ENCODE assay signal across 17 cellular contexts in the genomic region with DNA sequence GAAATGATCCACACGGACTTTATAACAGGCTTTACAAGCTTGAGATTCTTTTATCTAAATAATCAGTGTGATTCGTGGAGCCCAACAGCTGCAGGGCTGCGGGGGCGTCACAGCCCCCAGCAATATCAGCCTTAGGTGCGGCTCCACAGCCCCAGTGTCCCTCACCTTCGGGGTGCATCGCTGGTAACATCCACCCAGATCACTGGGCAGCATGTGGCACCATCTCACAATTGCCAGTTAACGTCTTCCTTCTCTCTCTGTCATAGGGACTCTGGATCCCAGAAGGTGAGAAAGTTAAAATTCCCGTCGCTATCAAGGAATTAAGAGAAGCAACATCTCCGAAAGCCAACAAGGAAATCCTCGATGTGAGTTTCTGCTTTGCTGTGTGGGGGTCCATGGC.
DNase-seq lines count a peak whose midpoint lies in the region; ATAC-seq and TF ChIP-seq lines count a peak whose summit lies in the region.
"Had no signal": no experiment of that assay in that cellular context is flagged by ENCODE, and none has a peak within 500 bp of the region (broad histone marks: within the 10 kb centered on the region; RNA-seq: fewer than 3 reads in every experiment).

No MANE protein-coding gene starts in this region.

- ATAC-seq in activated CD8-positive, alpha-beta memory T cell treated with anti-CD3 and anti-CD28 coated beads, Interleukin-2, amount 10 ng/mL, durations not matched to agents 7 days and 5 days, result no peak
- ATAC-seq: CD8-positive, alpha-beta T cell had no signal

- H3K27ac ChIP-seq in spleen (no peak overlapping the region), vagina (peak overlapping the region; percentile 36)
- H3K27ac ChIP-seq: 22Rv1, BLaER1, C4-2B had no signal

- H3K4me3 Mint-ChIP-seq in activated CD8-positive, alpha-beta memory T cell treated with anti-CD3 and anti-CD28 coated beads, Interleukin-2, amount 10 ng/mL, durations not matched to agents 7 days and 5 days, result no peak overlapping the region
- H3K4me3 Mint-ChIP-seq: B cell; CD4-positive, CD25-positive, alpha-beta regulatory T cell; CD8-positive, alpha-beta T cell had no signal

- H3K27me3 ChIP-seq in spleen (replicated peaks in 1 of 7), result no peaks in the 10 kb centered on the region
- no peaks in the 10 kb centered on the region for H3K27me3 ChIP-seq in vagina
- H3K27me3 ChIP-seq: BLaER1 had no signal

- WGBS in spleen, 5 donors, result 86 to 91% (median 90%) methylated on average over 11 to 12 of the region's 12 CpGs

- CTCF ChIA-PET in activated CD8-positive, alpha-beta memory T cell treated with anti-CD3 and anti-CD28 coated beads, Interleukin-2, amount 10 ng/mL, durations not matched to agents 7 days and 5 days (lab: Charles Lee), result no interaction called here
- CTCF ChIA-PET in HEK293T (lab: Yijun Ruan, JAX), result no interaction called here

- no peak overlapping the region for H3K27ac Mint-ChIP-seq in activated CD8-positive, alpha-beta memory T cell treated with anti-CD3 and anti-CD28 coated beads, Interleukin-2, amount 10 ng/mL, durations not matched to agents 7 days and 5 days
- H3K27ac Mint-ChIP-seq: B cell; CD4-positive, CD25-positive, alpha-beta regulatory T cell; CD8-positive, alpha-beta T cell had no signal

- H3K9me3 Mint-ChIP-seq in activated CD8-positive, alpha-beta memory T cell treated with anti-CD3 and anti-CD28 coated beads, Interleukin-2, amount 10 ng/mL, durations not matched to agents 7 days and 5 days (ENCODE audit: low read depth), result no peaks in the 10 kb centered on the region
- H3K9me3 Mint-ChIP-seq: CD8-positive, alpha-beta T cell had no signal

- no peaks in the 10 kb centered on the region for H3K4me1 Mint-ChIP-seq in activated CD8-positive, alpha-beta memory T cell treated with anti-CD3 and anti-CD28 coated beads, Interleukin-2, amount 10 ng/mL, durations not matched to agents 7 days and 5 days
- H3K4me1 Mint-ChIP-seq: B cell; CD4-positive, CD25-positive, alpha-beta regulatory T cell had no signal

- POLR2A ChIA-PET in HEK293T (lab: Yijun Ruan, JAX), result no interaction called here

- H3K4me1 ChIP-seq in spleen (no peaks in the 10 kb centered on the region), vagina (peaks cover 12% of the 10 kb centered on the region)
- H3K4me1 ChIP-seq: HAP-1 had no signal

- no peaks in the 10 kb centered on the region for H3K36me3 Mint-ChIP-seq in activated CD8-positive, alpha-beta memory T cell treated with anti-CD3 and anti-CD28 coated beads, Interleukin-2, amount 10 ng/mL, durations not matched to agents 7 days and 5 days
- H3K36me3 Mint-ChIP-seq: CD4-positive, CD25-positive, alpha-beta regulatory T cell; CD8-positive, alpha-beta T cell had no signal

- TF ChIP-seq CTCF in spleen (IDR thresholded peaks at IDR 0.05 in 8 of 11, conservative IDR thresholded peaks at IDR 0.05 in 3 of 11) (no peak), vagina (IDR thresholded peaks at IDR 0.05) (no peak)

- peak; percentile 7 for DNase-seq in activated CD8-positive, alpha-beta memory T cell treated with anti-CD3 and anti-CD28 coated beads for 24 hours
- DNase-seq in activated CD8-positive, alpha-beta memory T cell treated with anti-CD3 and anti-CD28 coated beads, Interleukin-2, amount 10 ng/mL, durations not matched to agents 7 days and 5 days, result no peak
- peak; percentile 32 for DNase-seq in spleen
- DNase-seq in vagina (ENCODE audit: extremely low spot score in 2 of 2), result no peak
- DNase-seq in activated naive CD4-positive, alpha-beta T cell treated with anti-CD3 and anti-CD28 coated beads, Interleukin-2, amount 50 U/mL, for 16 hours, result no peak
- DNase-seq in HEK293T (ENCODE audit: extremely low spot score), result no peak
- DNase-seq: CD4-positive, CD25-positive, alpha-beta regulatory T cell; CD8-positive, alpha-beta T cell; DMS153; DND-41; GOT3 had no signal

- H3K4me3 ChIP-seq in spleen (no peak overlapping the region), vagina (no peak overlapping the region)
- H3K4me3 ChIP-seq: BLaER1, HAP-1 had no signal

- peaks cover 0 to 83% (median 3%) of the 10 kb centered on the region in 6 donors for H3K36me3 ChIP-seq in spleen
- H3K36me3 ChIP-seq in vagina, result peaks cover 0 to 67% of the 10 kb centered on the region in 2 donors
- H3K36me3 ChIP-seq: BLaER1, HAP-1 had no signal

- H3K27me3 Mint-ChIP-seq in activated CD8-positive, alpha-beta memory T cell treated with anti-CD3 and anti-CD28 coated beads, Interleukin-2, amount 10 ng/mL, durations not matched to agents 7 days and 5 days, result peaks cover 3% of the 10 kb centered on the region
- H3K27me3 Mint-ChIP-seq: CD4-positive, CD25-positive, alpha-beta regulatory T cell had no signal

- H3K9me3 ChIP-seq in spleen, result no peaks in the 10 kb centered on the region
- no peaks in the 10 kb centered on the region for H3K9me3 ChIP-seq in vagina
- H3K9me3 ChIP-seq: BLaER1, Caco-2, HAP-1 had no signal

- no peak for TF ChIP-seq POLR2A in spleen (IDR thresholded peaks at IDR 0.05)
- TF ChIP-seq POLR2A in vagina (IDR thresholded peaks at IDR 0.05), result no peak

- intact Hi-C loops in spleen (cut with DNase I; ENCODE audit: low total_unique reads) (no loop called here), vagina (cut with DNase I) (no loop called here)

TF ChIP-seq in HEK293T, 16 proteins besides CTCF, POLR2A, EP300 and RAD21:
- TF ChIP-seq SUZ12 (IDR thresholded peaks at IDR 0.05) (no peak), BHLHE40 (IDR thresholded peaks at IDR 0.05; ENCODE audit: borderline replicate concordance) (no peak), ZNF384 (IDR thresholded peaks at IDR 0.05) (no peak), LEF1 (IDR thresholded peaks at IDR 0.05; ENCODE audit: borderline replicate concordance) (no peak), ELF4 (IDR thresholded peaks at IDR 0.05) (no peak), SP1 (IDR thresholded peaks at IDR 0.05) (no peak), CTBP1 (IDR thresholded peaks at IDR 0.05; ENCODE audit: borderline replicate concordance) (no peak), HDGF (IDR thresholded peaks at IDR 0.05; ENCODE audit: borderline replicate concordance) (no peak)

Comparison
In these comparisons a context has a peak if more than half of its experiments do, and no peak if none do; other contexts are left out.
1. DNase-seq: peak in activated CD8-positive, alpha-beta memory T cell treated with anti-CD3 and anti-CD28 coated beads for 24 hours (single experiment) and spleen (single experiment); none in activated CD8-positive, alpha-beta memory T cell treated with anti-CD3 and anti-CD28 coated beads, Interleukin-2, amount 10 ng/mL, durations not matched to agents 7 days and 5 days (single experiment), vagina (0 of 2), activated naive CD4-positive, alpha-beta T cell treated with anti-CD3 and anti-CD28 coated beads, Interleukin-2, amount 50 U/mL, for 16 hours (single experiment) and HEK293T (single experiment).